ENCODE assay signal across 1 cellular context in genomic region chr12:6430124-6430989, GRCh38.
TF ChIP-seq lines count a peak whose summit lies in the region.

No MANE protein-coding gene starts in this region.

TF ChIP-seq in HEK293, 187 proteins besides CTCF, POLR2A, EP300 and RAD21 (continued from another document):
- TF ChIP-seq ZNF398 (tag by site-specific recombination; IDR thresholded peaks at IDR 0.05) (peak; percentile 30; the same call in 1 of the 2 replicates), PATZ1 (tag by site-specific recombination; IDR thresholded peaks at IDR 0.05) (peak; percentile 57; the same call in 1 of the 2 replicates), ZNF629 (tag by site-specific recombination; IDR thresholded peaks at IDR 0.05) (0 out of 2 replicates have a peak, but pooled peaks have one; percentile 30), KLF17 (tag by site-specific recombination; IDR thresholded peaks at IDR 0.05) (0 out of 2 replicates have a peak, but pooled peaks have one; percentile 68), PRDM10 (tag by site-specific recombination; IDR thresholded peaks at IDR 0.05) (peak; percentile 63), ZNF175 (tag by site-specific recombination; IDR thresholded peaks at IDR 0.05) (no peak), GLIS1 (tag by site-specific recombination; IDR thresholded peaks at IDR 0.05) (0 out of 2 replicates have a peak, but pooled peaks have one; percentile 20), ZNF266 (tag by site-specific recombination; IDR thresholded peaks at IDR 0.05; ENCODE audit: low read depth) (no peak), ZFP41 (tag by site-specific recombination; IDR thresholded peaks at IDR 0.05; ENCODE audit: borderline replicate concordance) (no peak), ZNF324 (tag by site-specific recombination; IDR thresholded peaks at IDR 0.05) (peak; percentile 17; the same call in 1 of the 2 replicates), ZFHX2 (tag by site-specific recombination; conservative IDR thresholded peaks at IDR 0.05) (peak; percentile 78), ZNF645 (tag by site-specific recombination; IDR thresholded peaks at IDR 0.05) (no peak), ZNF513 (tag by site-specific recombination; IDR thresholded peaks at IDR 0.05) (no peak), ZNF10 (tag by site-specific recombination; IDR thresholded peaks at IDR 0.05) (0 out of 2 replicates have a peak, but pooled peaks have one; percentile 12), TRIM28 (IDR thresholded peaks at IDR 0.05; ENCODE audit: borderline replicate concordance, low read length) (peak; percentile 72), ZFP37 (tag by site-specific recombination; IDR thresholded peaks at IDR 0.05) (0 out of 2 replicates have a peak, but pooled peaks have one; percentile 36), PRDM1 (tag by site-specific recombination; IDR thresholded peaks at IDR 0.05) (peak; percentile 70), ZBTB44 (tag by site-specific recombination; IDR thresholded peaks at IDR 0.05) (0 out of 2 replicates have a peak, but pooled peaks have one; percentile 40), EGR2 (tag by site-specific recombination; IDR thresholded peaks at IDR 0.05; ENCODE audit: low read depth) (peak; percentile 56; the same call in 1 of the 2 replicates), ZNF174 (tag by site-specific recombination; IDR thresholded peaks at IDR 0.05) (no peak), ZBTB8A (tag by site-specific recombination; IDR thresholded peaks at IDR 0.05) (peak; percentile 82), ZBTB20 (tag by site-specific recombination; IDR thresholded peaks at IDR 0.05) (peak; percentile 51; the same call in 1 of the 2 replicates), ZNF692 (tag by site-specific recombination; IDR thresholded peaks at IDR 0.05) (peak; percentile 48), ZNF664 (tag by site-specific recombination; IDR thresholded peaks at IDR 0.05) (no peak), ZBTB17 (tag by site-specific recombination; IDR thresholded peaks at IDR 0.05) (peak; percentile 53; the same call in 1 of the 2 replicates), ZNF18 (tag by site-specific recombination; IDR thresholded peaks at IDR 0.05) (peak; percentile 98), HIC1 (tag by site-specific recombination; IDR thresholded peaks at IDR 0.05) (0 out of 2 replicates have a peak, but pooled peaks have one; percentile 55), ZNF184 (tag by site-specific recombination; IDR thresholded peaks at IDR 0.05) (peak; percentile 71; the same call in 1 of the 2 replicates), KLF10 (tag by site-specific recombination; IDR thresholded peaks at IDR 0.05) (peak; percentile 71)
